In the genomic region with DNA sequence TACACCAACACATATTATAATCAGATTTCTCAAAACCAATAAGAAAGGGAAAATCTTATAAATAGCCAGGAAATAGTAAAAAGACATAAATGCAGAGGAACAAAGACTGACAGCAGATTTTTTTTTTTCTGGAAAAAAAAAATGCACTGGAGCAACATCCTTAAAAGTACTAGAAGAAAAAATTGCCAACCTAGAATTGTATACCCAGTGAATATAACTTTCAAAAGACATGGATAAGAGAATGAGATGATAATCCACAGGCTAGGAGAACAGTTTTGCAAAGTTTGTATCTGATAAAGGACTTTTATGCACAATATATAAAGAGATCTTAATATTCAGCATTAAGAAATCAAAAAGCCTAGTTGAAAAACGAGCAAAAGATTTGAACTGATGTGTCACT, we compare ENCODE assay signal across 18 cellular contexts.
"Had no signal": no experiment of that assay in that cellular context is flagged by ENCODE, and none has a peak within 500 bp of the region (broad histone marks: within the 10 kb centered on the region; RNA-seq: fewer than 3 reads in every experiment).

No MANE protein-coding gene starts in this region.

- H3K27ac ChIP-seq: neural progenitor cell, neutrophil, ovary, pancreas, parathyroid adenoma, prostate gland, psoas muscle, right atrium auricular region, right lobe of liver, sigmoid colon, skin epidermis, spleen had no signal

- H3K9me3 ChIP-seq: neutrophil, ovary, pancreas, prostate gland, right lobe of liver, sigmoid colon had no signal

- H3K4me1 ChIP-seq: pancreas, parathyroid adenoma, right atrium auricular region, right lobe of liver, sigmoid colon, spleen had no signal

- ATAC-seq: naive thymus-derived CD8-positive, alpha-beta T cell; natural killer cell; natural killer cell treated with Interleukin-12 subunit alpha and Interleukin-12 subunit beta and Interleukin-15 and Interleukin-18, amount 100 ng/mL, for 72 hours; pancreas; psoas muscle; right cardiac atrium; right lobe of liver; sciatic nerve had no signal

- H3K36me3 ChIP-seq: neural progenitor cell, neutrophil, ovary, pancreas, prostate gland, right atrium auricular region, right lobe of liver, sigmoid colon, spleen had no signal

- H3K4me3 ChIP-seq: neural progenitor cell, ovary, pancreas, prostate gland, psoas muscle, right atrium auricular region, right lobe of liver, sigmoid colon, skin epidermis, smooth muscle cell, spleen had no signal
